In the genomic region with DNA sequence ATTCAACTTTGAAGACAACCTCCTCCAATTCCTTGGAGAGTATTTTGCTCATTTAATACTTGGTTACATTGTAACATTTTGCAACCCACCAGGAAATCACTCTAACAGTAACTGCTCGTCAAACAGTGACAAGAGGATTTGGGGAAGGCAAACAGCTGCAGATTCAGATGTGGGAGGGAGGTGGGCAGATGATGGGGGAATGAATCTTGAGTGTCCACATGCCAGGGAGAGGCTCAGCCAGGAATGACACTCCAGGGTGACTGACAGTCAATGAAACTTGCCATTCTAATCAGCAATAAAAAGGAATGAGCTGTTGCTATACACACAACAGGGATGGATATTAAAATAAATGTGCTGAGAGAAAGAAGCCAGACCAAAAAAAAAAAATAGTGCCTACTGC, we compare ENCODE assay signal across 18 cellular contexts.
DNase-seq lines count a peak whose midpoint lies in the region; ATAC-seq and TF ChIP-seq lines count a peak whose summit lies in the region.
"Had no signal": no experiment of that assay in that cellular context is flagged by ENCODE, and none has a peak within 500 bp of the region (broad histone marks: within the 10 kb centered on the region; RNA-seq: fewer than 3 reads in every experiment).

No MANE protein-coding gene starts in this region.

- no peak overlapping the region for H2BK15ac ChIP-seq in mesendoderm (replicated peaks; ENCODE audit: low read depth)

- H3K27ac ChIP-seq in CD4-positive, alpha-beta T cell (ENCODE audit: low read depth, low read length) = no peak overlapping the region
- H3K27ac ChIP-seq in mesendoderm (ENCODE audit: low read depth, low read length) = no peak overlapping the region
- H3K27ac ChIP-seq: C4-2B had no signal

- TF ChIP-seq CTCF in CD4-positive, alpha-beta T cell (IDR thresholded peaks at IDR 0.05) = no peak

- no peak overlapping the region for H2BK5ac ChIP-seq in mesendoderm (ENCODE audit: low read length)

- no peak overlapping the region for H2AK5ac ChIP-seq in mesendoderm (ENCODE audit: low read length)

- no peak overlapping the region for H3K4me3 Mint-ChIP-seq in CD4-positive, alpha-beta T cell
- peak overlapping the region; percentile 7 for H3K4me3 Mint-ChIP-seq in T-helper 17 cell
- H3K4me3 Mint-ChIP-seq: activated T-cell treated with anti-CD3 and anti-CD28 coated beads, Interleukin-2, amount 50 U/mL, for 4 hours; natural killer cell had no signal

- no peak overlapping the region for H3K4ac ChIP-seq in mesendoderm (ENCODE audit: low read depth, low read length)

- no peaks in the 10 kb centered on the region for H3K79me2 ChIP-seq in mesendoderm (ENCODE audit: control insufficient read depth, insufficient read depth, low read length)

- POLR2A ChIA-PET in CD4-positive, alpha-beta T cell (lab: Charles Lee) = no interaction called here

- peaks cover 9% of the 10 kb centered on the region for H3K9me3 ChIP-seq in CD4-positive, alpha-beta T cell (ENCODE audit: control insufficient read depth, low read length)
- H3K9me3 ChIP-seq in T-helper 17 cell (ENCODE audit: control insufficient read depth, low read length, poor library complexity, severe bottlenecking) = no peaks in the 10 kb centered on the region

- no peak for ATAC-seq in CD4-positive, alpha-beta T cell (ENCODE audit: poor library complexity)
- no peak for ATAC-seq in T-helper 17 cell
- no peak for ATAC-seq in HG03520 (IDR thresholded peaks at IDR 0.05; ENCODE audit: unreplicated experiment)
- ATAC-seq: activated T-cell treated with anti-CD3 and anti-CD28 coated beads, Interleukin-2, amount 50 U/mL, for 4 hours; left lobe of liver; natural killer cell; stimulated activated naive CD8-positive, alpha-beta T cell treated with anti-CD3 and anti-CD28 coated beads, Interleukin-15, amount 100 ng/mL, for 72 hours had no signal

- H3K4me3 ChIP-seq in mesendoderm (ENCODE audit: low read length) = no peak overlapping the region

- no peak overlapping the region for H4K8ac ChIP-seq in mesendoderm (ENCODE audit: low read depth, low read length)

- H2BK120ac ChIP-seq in mesendoderm (ENCODE audit: low read depth, low read length) = no peak overlapping the region

- H3K4me1 Mint-ChIP-seq in CD4-positive, alpha-beta T cell (ENCODE audit: low read depth) = peaks cover 57% of the 10 kb centered on the region
- peaks cover 51% of the 10 kb centered on the region for H3K4me1 Mint-ChIP-seq in T-helper 17 cell

- H3K56ac ChIP-seq in mesendoderm (ENCODE audit: low read length) = peak overlapping the region; percentile 10

- intact Hi-C loops in CD4-positive, alpha-beta T cell (cut with DNase I, micrococcal nuclease) = no loop called here

- peak overlapping the region; percentile 73 for H3K27ac Mint-ChIP-seq in CD4-positive, alpha-beta T cell
- H3K27ac Mint-ChIP-seq in T-helper 17 cell = peak overlapping the region; percentile 89
- H3K27ac Mint-ChIP-seq: natural killer cell had no signal

- no peaks in the 10 kb centered on the region for H3K27me3 ChIP-seq in CD4-positive, alpha-beta T cell (ENCODE audit: control insufficient read depth, insufficient read depth, low read length)
- H3K27me3 ChIP-seq in mesendoderm (ENCODE audit: insufficient read depth, low read length, poor library complexity) = no peaks in the 10 kb centered on the region

- H3K18ac ChIP-seq in mesendoderm (ENCODE audit: low read length) = no peak overlapping the region

- H3K4me2 ChIP-seq in mesendoderm (ENCODE audit: low read length) = no peak overlapping the region

- no peaks in the 10 kb centered on the region for H3K27me3 Mint-ChIP-seq in CD4-positive, alpha-beta T cell
- H3K27me3 Mint-ChIP-seq in T-helper 17 cell = no peaks in the 10 kb centered on the region
- H3K27me3 Mint-ChIP-seq: stimulated activated naive CD8-positive, alpha-beta T cell treated with anti-CD3 and anti-CD28 coated beads, Interleukin-15, amount 100 ng/mL, for 72 hours had no signal

- no peak overlapping the region for H3K9ac ChIP-seq in mesendoderm (ENCODE audit: low read length)

- H3K9me3 Mint-ChIP-seq in CD4-positive, alpha-beta T cell = peaks cover 5% of the 10 kb centered on the region
- H3K9me3 Mint-ChIP-seq: natural killer cell had no signal

- DNase-seq in NCI-H2171 treated with DMSO at 0.1 percent for 48 hours (lab: John Stamatoyannopoulos, UW) = peak; percentile 3
- no peak for DNase-seq in NCI-H2171 (lab: John Stamatoyannopoulos, UW)
- no peak for DNase-seq in CD4-positive, alpha-beta T cell
- DNase-seq in T-helper 17 cell = no peak
- no peak for DNase-seq in mesendoderm
- no peak for DNase-seq in activated effector memory CD4-positive, alpha-beta T cell treated with anti-CD3 and anti-CD28 coated beads, Interleukin-2, amount 50 U/mL, for 16 hours
- no peak for DNase-seq in activated gamma-delta T cell (lab: John Stamatoyannopoulos, UW)
- DNase-seq: activated CD4-positive, CD25-positive, alpha-beta regulatory T cell treated with anti-CD3 and anti-CD28 coated beads, Interleukin-2, amount 50 U/mL, for 72 hours; activated T-cell treated with anti-CD3 and anti-CD28 coated beads, Interleukin-2, amount 50 U/mL, for 4 hours; aorta; natural killer cell; NCI-H2081 treated with DMSO at 0.1 percent for 48 hours; NK-92 treated with Interleukin-12 subunit alpha and Interleukin-12 subunit beta, amount 100 ng/mL, for 24 hours; stimulated activated CD4-positive, alpha-beta T cell treated with anti-CD3 and anti-CD28 coated beads, Interleukin-12 subunit alpha, Interleukin-12 subunit beta, amount 100 ng/mL, for 4 hours; stimulated activated naive CD8-positive, alpha-beta T cell treated with anti-CD3 and anti-CD28 coated beads, Interleukin-15, amount 100 ng/mL, for 72 hours had no signal

- H3K36me3 ChIP-seq in mesendoderm (ENCODE audit: control insufficient read depth, insufficient read depth, low read length) = no peaks in the 10 kb centered on the region

- H3K36me3 Mint-ChIP-seq in CD4-positive, alpha-beta T cell (ENCODE audit: low read depth) = peaks cover 4% of the 10 kb centered on the region
- no peaks in the 10 kb centered on the region for H3K36me3 Mint-ChIP-seq in T-helper 17 cell (ENCODE audit: low read depth)
- H3K36me3 Mint-ChIP-seq: natural killer cell had no signal

- CTCF ChIA-PET in CD4-positive, alpha-beta T cell (lab: Charles Lee) = interaction anchor here (1.9 kb wide), 1 partner anchor 60 kb away, joined by 4 read pairs; no protein-coding TSS in a partner anchor

- no peak overlapping the region for H4K5ac ChIP-seq in mesendoderm (ENCODE audit: low read length)

- peaks cover 9% of the 10 kb centered on the region for H3K4me1 ChIP-seq in mesendoderm (ENCODE audit: control insufficient read depth, low read depth, low read length)

- H3K79me1 ChIP-seq in mesendoderm (ENCODE audit: low read length) = no peaks in the 10 kb centered on the region

- WGBS in mesendoderm (ENCODE audit: extremely low coverage, insufficient coverage, low lambda C conversion rate) = no CpG with 5 or more reads among the region's 1 CpG

- H3K23ac ChIP-seq in mesendoderm (ENCODE audit: low read length) = no peak overlapping the region
